ENCODE assay signal across 23 cellular contexts in genomic region chr3:149715247-149715646, GRCh38. TPM values are rescaled to one million over a fixed set of nuclear protein-coding genes. Genes with fewer than 3 reads are reported as not detected.
DNase-seq lines count a peak whose midpoint lies in the region; ATAC-seq, FAIRE-seq and TF ChIP-seq lines count a peak whose summit lies in the region.
"Had no signal": no experiment of that assay in that cellular context is flagged by ENCODE, and none has a peak within 500 bp of the region (broad histone marks: within the 10 kb centered on the region; RNA-seq: fewer than 3 reads in every experiment).

No MANE protein-coding gene starts in this region.

- peaks cover 3% of the 10 kb centered on the region for H3K4me1 Mint-ChIP-seq in activated CD4-positive, alpha-beta T cell treated with anti-CD3 and anti-CD28 coated beads, Interleukin-2, amount 10 ng/mL, durations not matched to agents 24 days and 14 days
- H3K4me1 Mint-ChIP-seq in activated CD4-positive, alpha-beta memory T cell treated with anti-CD3 and anti-CD28 coated beads for 36 hours (ENCODE audit: low read depth): peaks cover 2% of the 10 kb centered on the region
- H3K4me1 Mint-ChIP-seq: B cell had no signal

- H3K27ac Mint-ChIP-seq in activated CD4-positive, alpha-beta T cell treated with anti-CD3 and anti-CD28 coated beads, Interleukin-2, amount 10 ng/mL, durations not matched to agents 24 days and 14 days: no peak overlapping the region
- no peak overlapping the region for H3K27ac Mint-ChIP-seq in activated CD4-positive, alpha-beta memory T cell treated with anti-CD3 and anti-CD28 coated beads for 36 hours
- H3K27ac Mint-ChIP-seq: B cell; CD4-positive, alpha-beta T cell; CD8-positive, alpha-beta T cell had no signal

- no peaks in the 10 kb centered on the region for H4K20me1 ChIP-seq in HepG2 (ENCODE audit: insufficient read depth, low read length)
- H4K20me1 ChIP-seq: BLaER1 treated with 17β-estradiol and CSF1 and Interleukin-3, amounts not matched to agents 10 nM and 100 nM had no signal

- H2BK15ac ChIP-seq in neuronal stem cell (ENCODE audit: low read length): no peak overlapping the region

- POLR2A ChIA-PET in HepG2 (lab: Yijun Ruan, JAX): no interaction called here
- POLR2A ChIA-PET in activated CD4-positive, alpha-beta memory T cell treated with anti-CD3 and anti-CD28 coated beads for 36 hours (lab: Charles Lee): no interaction called here

- H3K36me3 ChIP-seq in HepG2 (replicated peaks in 1 of 2; ENCODE audit: control insufficient read depth in 1 of 2, insufficient read depth in 2 of 2, low read length in 2 of 2) (no peaks in the 10 kb centered on the region), right lobe of liver (no peaks in the 10 kb centered on the region), neuronal stem cell (replicated peaks in 1 of 2; ENCODE audit: control insufficient read depth in 2 of 2, insufficient read depth in 2 of 2, low read length in 2 of 2) (no peaks in the 10 kb centered on the region)
- H3K36me3 ChIP-seq: BLaER1 treated with 17β-estradiol and CSF1 and Interleukin-3, amounts not matched to agents 10 nM and 100 nM had no signal

- in situ Hi-C loops in HepG2 (cut with HindIII; ENCODE audit: extremely low pct_ligation_motif_present, low pct_unique_long_range_greater_than_20kb): no loop called here

- no peak overlapping the region for H2BK12ac ChIP-seq in neuronal stem cell (ENCODE audit: low read length)

- CTCF ChIA-PET in HepG2 (lab: Yijun Ruan, JAX; ENCODE audit: low intra/inter-chr PET ratio, low total read pairs): no interaction called here
- CTCF ChIA-PET in activated CD4-positive, alpha-beta memory T cell treated with anti-CD3 and anti-CD28 coated beads for 36 hours (lab: Charles Lee): interaction anchor here (0.5 to 1.4 kb wide), 2 partner anchors 10 to 139 kb away, joined by 3 to 6 read pairs; no protein-coding TSS in a partner anchor

- H3K79me1 ChIP-seq in neuronal stem cell (ENCODE audit: low read depth, low read length): peaks cover 2% of the 10 kb centered on the region

- DNase-seq in activated CD4-positive, alpha-beta T cell treated with anti-CD3 and anti-CD28 coated beads, Interleukin-2, amount 10 ng/mL, durations not matched to agents 24 days and 14 days: peak; percentile 34
- DNase-seq in activated CD4-positive, alpha-beta T cell treated with anti-CD3 and anti-CD28 coated beads, Interleukin-2, amount 50 U/mL, for 1 hour: no peak
- DNase-seq in HepG2 (ENCODE audit: low spot score) (no peak), right lobe of liver (no peak), neuronal stem cell (ENCODE audit: low spot score) (no peak)
- no peak for DNase-seq in activated CD4-positive, alpha-beta memory T cell treated with anti-CD3 and anti-CD28 coated beads for 36 hours
- DNase-seq: AML-193; Caco-2; Calu3; CD4-positive, alpha-beta T cell; CD8-positive, alpha-beta T cell; DMS79 treated with DMSO at 0.1 percent for 48 hours; GF-D8 had no signal

- H4K91ac ChIP-seq in neuronal stem cell (ENCODE audit: low read depth, low read length, poor library complexity): no peak overlapping the region

- no peak overlapping the region for H3K23ac ChIP-seq in neuronal stem cell (ENCODE audit: low read depth, low read length, poor library complexity)

- H3K27ac ChIP-seq in HepG2 (ENCODE audit: extremely low read length, insufficient read depth, low read length): no peak overlapping the region
- H3K27ac ChIP-seq in right lobe of liver: no peak overlapping the region
- no peak overlapping the region for H3K27ac ChIP-seq in neuronal stem cell (replicated peaks; ENCODE audit: low read length)
- H3K27ac ChIP-seq: 22Rv1; BLaER1 treated with 17β-estradiol and CSF1 and Interleukin-3, amounts not matched to agents 10 nM and 100 nM; C4-2B had no signal

- H2BK5ac ChIP-seq in neuronal stem cell (ENCODE audit: low read length): no peak overlapping the region

- H3K79me2 ChIP-seq in HepG2 (ENCODE audit: insufficient read depth, low read length): no peaks in the 10 kb centered on the region

- no peak overlapping the region for H3K4me3 ChIP-seq in HepG2 (replicated peaks in 1 of 3; ENCODE audit: insufficient read depth in 1 of 3, low read depth in 2 of 3, low read length in 3 of 3)
- H3K4me3 ChIP-seq in right lobe of liver: no peak overlapping the region
- H3K4me3 ChIP-seq in neuronal stem cell (ENCODE audit: low read length in 2 of 2): no peak overlapping the region
- H3K4me3 ChIP-seq: A549; BLaER1 treated with 17β-estradiol and CSF1 and Interleukin-3, amounts not matched to agents 10 nM and 100 nM had no signal

- no peak overlapping the region for H4K8ac ChIP-seq in neuronal stem cell (ENCODE audit: low read depth, low read length)

- TF ChIP-seq RAD21 in HepG2 (CRISPR knock-in tag; IDR thresholded peaks at IDR 0.05): no peak

- no peaks in the 10 kb centered on the region for H3K9me3 Mint-ChIP-seq in activated CD4-positive, alpha-beta T cell treated with anti-CD3 and anti-CD28 coated beads, Interleukin-2, amount 10 ng/mL, durations not matched to agents 24 days and 14 days
- no peaks in the 10 kb centered on the region for H3K9me3 Mint-ChIP-seq in activated CD4-positive, alpha-beta memory T cell treated with anti-CD3 and anti-CD28 coated beads for 36 hours
- H3K9me3 Mint-ChIP-seq: CD4-positive, alpha-beta T cell; CD8-positive, alpha-beta T cell had no signal

- H2AK5ac ChIP-seq in neuronal stem cell (ENCODE audit: low read depth, low read length): no peak overlapping the region

- H3K27me3 ChIP-seq in HepG2 (ENCODE audit: control insufficient read depth in 1 of 2, insufficient read depth in 2 of 2, low read length in 2 of 2): no peaks in the 10 kb centered on the region
- no peaks in the 10 kb centered on the region for H3K27me3 ChIP-seq in right lobe of liver
- H3K27me3 ChIP-seq in neuronal stem cell (ENCODE audit: control insufficient read depth in 3 of 3, insufficient read depth in 3 of 3, low read depth in 1 of 3, low read length in 3 of 3): no peaks in the 10 kb centered on the region
- H3K27me3 ChIP-seq: BLaER1 treated with 17β-estradiol and CSF1 and Interleukin-3, amounts not matched to agents 10 nM and 100 nM had no signal

- FAIRE-seq in HepG2 (lab: Jason Lieb, UNC): no peak
- FAIRE-seq: A549, D721Med, G401.6, GM12891, GM19239 had no signal

- H3K9me3 ChIP-seq in HepG2 (ENCODE audit: low read length) (no peaks in the 10 kb centered on the region; the same call in 1 of the 2 replicates), right lobe of liver (no peaks in the 10 kb centered on the region), neuronal stem cell (replicated peaks in 1 of 2; ENCODE audit: control insufficient read depth in 2 of 2, insufficient read depth in 1 of 2, low read depth in 1 of 2, low read length in 2 of 2) (no peaks in the 10 kb centered on the region)

- BruUV-seq in HepG2 (replicated peaks; lab: Mats Ljungman, UMichigan): no TSS peak

- no peaks in the 10 kb centered on the region for H3K36me3 Mint-ChIP-seq in activated CD4-positive, alpha-beta T cell treated with anti-CD3 and anti-CD28 coated beads, Interleukin-2, amount 10 ng/mL, durations not matched to agents 24 days and 14 days (ENCODE audit: low read depth)
- no peaks in the 10 kb centered on the region for H3K36me3 Mint-ChIP-seq in activated CD4-positive, alpha-beta memory T cell treated with anti-CD3 and anti-CD28 coated beads for 36 hours
- H3K36me3 Mint-ChIP-seq: CD8-positive, alpha-beta T cell had no signal

- no peak for TF ChIP-seq POLR2A in HepG2 (IDR thresholded peaks at IDR 0.05; ENCODE audit: insufficient read depth in 1 of 2, low read depth in 2 of 2, low read length in 2 of 2)
- no peak for TF ChIP-seq POLR2A in right lobe of liver (IDR thresholded peaks at IDR 0.05)

- ATAC-seq in HepG2: no peak; the same call in 2 of the 3 replicates
- ATAC-seq in right lobe of liver: no peak
- no peak for ATAC-seq in HG03354 (IDR thresholded peaks at IDR 0.05; ENCODE audit: poor library complexity, severe bottlenecking, unreplicated experiment)
- ATAC-seq: CD8-positive, alpha-beta T cell had no signal

- no peak for TF ChIP-seq CTCF in HepG2 (CRISPR knock-in tag; IDR thresholded peaks at IDR 0.05)
- no peak for TF ChIP-seq CTCF in right lobe of liver (IDR thresholded peaks at IDR 0.05)

- 95% methylated on average over 12 of the region's 13 CpGs for WGBS in HepG2 (ENCODE audit: low lambda C conversion rate)
- no CpG with 5 or more reads among the region's 13 CpGs for WGBS in right lobe of liver (ENCODE audit: insufficient coverage, low coverage, low lambda C conversion rate, missing lambda C conversion rate)
- WGBS in neuronal stem cell (ENCODE audit: extremely low coverage in 2 of 2, insufficient read length in 2 of 2, insufficient replicate concordance in 1 of 2), 2 donors: no CpG with 5 or more reads among the region's 13 CpGs

- no peak overlapping the region for H3K4ac ChIP-seq in neuronal stem cell (ENCODE audit: low read length)

- no peak overlapping the region for H2BK120ac ChIP-seq in neuronal stem cell (ENCODE audit: low read depth, low read length)

- no peak overlapping the region for H3K4me2 ChIP-seq in HepG2 (ENCODE audit: low read depth, low read length)
- no peak overlapping the region for H3K4me2 ChIP-seq in neuronal stem cell (ENCODE audit: insufficient read depth, low read length, poor library complexity, severe bottlenecking)
- H3K4me2 ChIP-seq: A549; BLaER1 treated with 17β-estradiol and CSF1 and Interleukin-3, amounts not matched to agents 10 nM and 100 nM had no signal

- H2AFZ ChIP-seq in HepG2 (ENCODE audit: low read length) (no peak overlapping the region), neuronal stem cell (ENCODE audit: low read length) (no peak overlapping the region)

- peaks cover 3% of the 10 kb centered on the region for H3K27me3 Mint-ChIP-seq in activated CD4-positive, alpha-beta T cell treated with anti-CD3 and anti-CD28 coated beads, Interleukin-2, amount 10 ng/mL, durations not matched to agents 24 days and 14 days
- H3K27me3 Mint-ChIP-seq in activated CD4-positive, alpha-beta memory T cell treated with anti-CD3 and anti-CD28 coated beads for 36 hours: no peaks in the 10 kb centered on the region
- H3K27me3 Mint-ChIP-seq: B cell; CD4-positive, alpha-beta T cell had no signal

- H3K14ac ChIP-seq in neuronal stem cell (ENCODE audit: low read length): no peak overlapping the region

- peaks cover 27% of the 10 kb centered on the region for H3K4me1 ChIP-seq in HepG2 (ENCODE audit: insufficient read depth, low read length)
- H3K4me1 ChIP-seq in right lobe of liver: no peaks in the 10 kb centered on the region
- H3K4me1 ChIP-seq in neuronal stem cell (ENCODE audit: control insufficient read depth in 2 of 2, insufficient read depth in 1 of 2, low read depth in 1 of 2, low read length in 2 of 2): no peaks in the 10 kb centered on the region
- H3K4me1 ChIP-seq: BLaER1 treated with 17β-estradiol and CSF1 and Interleukin-3, amounts not matched to agents 10 nM and 100 nM; Caco-2 had no signal

- no peak overlapping the region for H3K9ac ChIP-seq in HepG2 (ENCODE audit: insufficient read depth, low read depth, low read length)
- H3K9ac ChIP-seq in neuronal stem cell (ENCODE audit: low read depth, low read length, poor library complexity): no peak overlapping the region
- H3K9ac ChIP-seq: BLaER1 treated with 17β-estradiol and CSF1 and Interleukin-3, amounts not matched to agents 10 nM and 100 nM had no signal

- intact Hi-C loops in activated CD4-positive, alpha-beta T cell treated with anti-CD3 and anti-CD28 coated beads, Interleukin-2, amount 10 ng/mL, durations not matched to agents 24 days and 14 days (cut with micrococcal nuclease): loop anchor here (5.0 kb wide), 2 partner anchors 93 to 203 kb away; no protein-coding TSS in a partner anchor
- intact Hi-C loops in HepG2 (cut with micrococcal nuclease; ENCODE audit: unreplicated experiment) (loop anchor here (5.0 kb wide), 2 partner anchors 43 to 58 kb away; partner anchors contain the start of gene WWTR1), right lobe of liver (cut with DNase I) (loop anchor here (10.0 kb wide), 1 partner anchor 200 kb away; no protein-coding TSS in a partner anchor)
- intact Hi-C loops in activated CD4-positive, alpha-beta memory T cell treated with anti-CD3 and anti-CD28 coated beads for 36 hours (cut with micrococcal nuclease): no loop called here

- TF ChIP-seq EP300 in HepG2 (IDR thresholded peaks at IDR 0.05; ENCODE audit: low read depth in 2 of 2, low read length in 2 of 2): no peak
- no peak for TF ChIP-seq EP300 in HepG2 (CRISPR knock-in tag; IDR thresholded peaks at IDR 0.05; ENCODE audit: borderline replicate concordance)

- peak overlapping the region; percentile 55 for H3K18ac ChIP-seq in neuronal stem cell (ENCODE audit: low read length)

- H3K4me3 Mint-ChIP-seq in activated CD4-positive, alpha-beta T cell treated with anti-CD3 and anti-CD28 coated beads, Interleukin-2, amount 10 ng/mL, durations not matched to agents 24 days and 14 days: no peak overlapping the region
- no peak overlapping the region for H3K4me3 Mint-ChIP-seq in activated CD4-positive, alpha-beta memory T cell treated with anti-CD3 and anti-CD28 coated beads for 36 hours
- H3K4me3 Mint-ChIP-seq: B cell; CD4-positive, alpha-beta T cell; CD8-positive, alpha-beta T cell had no signal

RNA-seq across cellular contexts. Expression of gene COMMD2, which starts 37.0 kb away (rescaled TPM):
- 42.1 and 44.2 TPM in 2 replicates for total RNA-seq in activated CD4-positive, alpha-beta T cell treated with anti-CD3 and anti-CD28 coated beads, Interleukin-2, amount 10 ng/mL, durations not matched to agents 24 days and 14 days
- total RNA-seq in HepG2 (2016; rRNA removed; fragmentation: Illumina TruSeq; extraction: Trizol) (57.6 and 73.2 TPM in 2 replicates), right lobe of liver (10 to 100 TPM; 11.0 to 17.7 (median 14.0) TPM)
- 8.4 and 10.2 TPM in 2 replicates for total RNA-seq in HepG2 (2016; cell fraction: cytosol; rRNA removed; fragmentation: Illumina TruSeq; extraction: Trizol; ENCODE audit: low read depth)
- 55.4 and 78.2 TPM in 2 replicates for total RNA-seq in HepG2 (2016; cell fraction: insoluble cytoplasmic fraction; rRNA removed; fragmentation: Illumina TruSeq; extraction: Trizol)
- 13.8 and 20.0 TPM in 2 replicates for total RNA-seq in HepG2 (2016; cell fraction: membrane; rRNA removed; fragmentation: Illumina TruSeq; extraction: Trizol)
- 30.5 and 31.9 TPM in 2 replicates for total RNA-seq in HepG2 (2016; cell fraction: nucleus; rRNA removed; fragmentation: Illumina TruSeq; extraction: Trizol)
- 25.5 and 33.0 TPM in 2 replicates for polyA plus RNA-seq in HepG2 (2011; rRNA removed)
- 22.4 and 27.4 TPM in 2 replicates for polyA plus RNA-seq in HepG2 (2011; cell fraction: cytosol; rRNA removed)
- polyA plus RNA-seq in HepG2 (2011; cell fraction: nucleus; rRNA removed): 7.2 and 10.3 TPM in 2 replicates
- 21.8 and 23.7 TPM in 2 replicates for polyA plus RNA-seq in HepG2 (2012)
- 4.3 and 5.0 TPM in 2 replicates for polyA plus RNA-seq in HepG2 (2016; cell fraction: cytosol; fragmentation: Illumina TruSeq; extraction: Trizol; ENCODE audit: low read depth)
- polyA plus RNA-seq in HepG2 (2016; cell fraction: insoluble cytoplasmic fraction; fragmentation: Illumina TruSeq; extraction: Trizol; ENCODE audit: low read depth): 65.7 and 69.6 TPM in 2 replicates
- 7.5 and 8.4 TPM in 2 replicates for polyA plus RNA-seq in HepG2 (2016; cell fraction: membrane; fragmentation: Illumina TruSeq; extraction: Trizol; ENCODE audit: low read depth)
- 45.6 and 52.9 TPM in 2 replicates for polyA plus RNA-seq in HepG2 (2016; cell fraction: nucleus; fragmentation: Illumina TruSeq; extraction: Trizol; ENCODE audit: insufficient read depth, low read depth)
- 3.4 and 15.7 TPM in 2 replicates for polyA minus RNA-seq in HepG2 (2011; rRNA and poly(A)+ RNA removed; ENCODE audit: low replicate concordance)
- polyA minus RNA-seq in HepG2 (2011; cell fraction: cytosol; rRNA and poly(A)+ RNA removed): 7.2 and 8.0 TPM in 2 replicates
- 15.6 and 23.2 TPM in 2 replicates for polyA minus RNA-seq in HepG2 (2011; cell fraction: nucleus; rRNA and poly(A)+ RNA removed)
- 36.5 TPM for polyA plus RNA-seq in neuronal stem cell (2013, experiment 1 of 2)
- 36.8 TPM for polyA plus RNA-seq in neuronal stem cell (2013, experiment 2 of 2)
- total RNA-seq in activated CD4-positive, alpha-beta memory T cell treated with anti-CD3 and anti-CD28 coated beads for 36 hours: 10 to 100 TPM; 28.4 to 34.4 TPM

RNA-seq across cellular contexts. Expression of gene WWTR1, which starts 57.4 kb away (rescaled TPM):
- 0.31 and 0.75 TPM in 2 replicates for total RNA-seq in activated CD4-positive, alpha-beta T cell treated with anti-CD3 and anti-CD28 coated beads, Interleukin-2, amount 10 ng/mL, durations not matched to agents 24 days and 14 days
- total RNA-seq in HepG2 (2016; rRNA removed; fragmentation: Illumina TruSeq; extraction: Trizol) (19.7 and 27.0 TPM in 2 replicates), right lobe of liver (10 to 100 TPM; 10.6 to 19.7 (median 15.3) TPM)
- 3.0 and 4.5 TPM in 2 replicates for total RNA-seq in HepG2 (2016; cell fraction: cytosol; rRNA removed; fragmentation: Illumina TruSeq; extraction: Trizol; ENCODE audit: low read depth)
- total RNA-seq in HepG2 (2016; cell fraction: insoluble cytoplasmic fraction; rRNA removed; fragmentation: Illumina TruSeq; extraction: Trizol): 18.2 and 25.1 TPM in 2 replicates
- 11.0 and 11.7 TPM in 2 replicates for total RNA-seq in HepG2 (2016; cell fraction: membrane; rRNA removed; fragmentation: Illumina TruSeq; extraction: Trizol)
- total RNA-seq in HepG2 (2016; cell fraction: nucleus; rRNA removed; fragmentation: Illumina TruSeq; extraction: Trizol): 22.2 and 23.3 TPM in 2 replicates
- polyA plus RNA-seq in HepG2 (2011; rRNA removed): 105 and 139 TPM in 2 replicates
- 87.9 and 94.0 TPM in 2 replicates for polyA plus RNA-seq in HepG2 (2011; cell fraction: cytosol; rRNA removed)
- polyA plus RNA-seq in HepG2 (2011; cell fraction: nucleus; rRNA removed): 104 and 133 TPM in 2 replicates
- 75.0 and 83.3 TPM in 2 replicates for polyA plus RNA-seq in HepG2 (2012)
- 5.5 and 5.7 TPM in 2 replicates for polyA plus RNA-seq in HepG2 (2016; cell fraction: cytosol; fragmentation: Illumina TruSeq; extraction: Trizol; ENCODE audit: low read depth)
- polyA plus RNA-seq in HepG2 (2016; cell fraction: insoluble cytoplasmic fraction; fragmentation: Illumina TruSeq; extraction: Trizol; ENCODE audit: low read depth): 54.5 and 55.7 TPM in 2 replicates
- polyA plus RNA-seq in HepG2 (2016; cell fraction: membrane; fragmentation: Illumina TruSeq; extraction: Trizol; ENCODE audit: low read depth): 11.1 and 12.3 TPM in 2 replicates
- 38.7 and 40.5 TPM in 2 replicates for polyA plus RNA-seq in HepG2 (2016; cell fraction: nucleus; fragmentation: Illumina TruSeq; extraction: Trizol; ENCODE audit: insufficient read depth, low read depth)
- 71.2 and 129 TPM in 2 replicates for polyA minus RNA-seq in HepG2 (2011; rRNA and poly(A)+ RNA removed; ENCODE audit: low replicate concordance)
- 90.2 and 115 TPM in 2 replicates for polyA minus RNA-seq in HepG2 (2011; cell fraction: cytosol; rRNA and poly(A)+ RNA removed)
- polyA minus RNA-seq in HepG2 (2011; cell fraction: nucleus; rRNA and poly(A)+ RNA removed): 131 and 167 TPM in 2 replicates
- polyA plus RNA-seq in neuronal stem cell (2013, experiment 1 of 2): 13.6 TPM
- 14.5 TPM for polyA plus RNA-seq in neuronal stem cell (2013, experiment 2 of 2)
- total RNA-seq in activated CD4-positive, alpha-beta memory T cell treated with anti-CD3 and anti-CD28 coated beads for 36 hours: 1 to 10 TPM; 1.0 to 1.2 TPM
